ENCODE assay signal across 17 cellular contexts in genomic region chr4:43512253-43512652, GRCh38.
DNase-seq lines count a peak whose midpoint lies in the region; TF ChIP-seq lines count a peak whose summit lies in the region.
"Had no signal": no experiment of that assay in that cellular context is flagged by ENCODE, and none has a peak within 500 bp of the region (broad histone marks: within the 10 kb centered on the region; RNA-seq: fewer than 3 reads in every experiment).

No MANE protein-coding gene starts in this region.

- CTCF ChIA-PET in RWPE1 (lab: Yijun Ruan, JAX), result no interaction called here

- TF ChIP-seq CTCF in RWPE1 (conservative IDR thresholded peaks at IDR 0.05; ENCODE audit: low read depth), result no peak
- TF ChIP-seq CTCF in tibial artery (IDR thresholded peaks at IDR 0.05), result no peak
- no peak for TF ChIP-seq CTCF in testis (IDR thresholded peaks at IDR 0.05)

- H3K27ac ChIP-seq in RWPE1, result no peak overlapping the region
- no peak overlapping the region for H3K27ac ChIP-seq in epithelial cell of prostate
- H3K27ac ChIP-seq in tibial artery, result no peak overlapping the region
- H3K27ac ChIP-seq in testis, result no peak overlapping the region
- H3K27ac ChIP-seq: C4-2B had no signal

- H3K4me1 ChIP-seq in tibial artery, result no peaks in the 10 kb centered on the region
- no peaks in the 10 kb centered on the region for H3K4me1 ChIP-seq in testis

- intact Hi-C loops in tibial artery (cut with DNase I; ENCODE audit: low total_unique reads) (no loop called here), testis (cut with DNase I; ENCODE audit: low total_unique reads) (no loop called here)

- H3K9me3 ChIP-seq in tibial artery (no peaks in the 10 kb centered on the region), testis (no peaks in the 10 kb centered on the region)

- TF ChIP-seq POLR2A in testis (IDR thresholded peaks at IDR 0.05), result no peak

- POLR2A ChIA-PET in RWPE1 (lab: Yijun Ruan, JAX; ENCODE audit: low non-redundant PET), result no interaction called here

- H3K27me3 ChIP-seq in tibial artery, result no peaks in the 10 kb centered on the region
- H3K27me3 ChIP-seq in testis, result no peaks in the 10 kb centered on the region

- H3K4me3 ChIP-seq in tibial artery (no peak overlapping the region), testis (no peak overlapping the region)
- H3K4me3 ChIP-seq: GM12878 had no signal

- DNase-seq in DMS53 treated with DMSO at 0.1 percent for 48 hours (lab: John Stamatoyannopoulos, UW; ENCODE audit: unreplicated experiment), result peak; percentile 69
- DNase-seq in HT1080 (ENCODE audit: low read depth), result peak; percentile 2
- DNase-seq in RWPE1 (ENCODE audit: low spot score), result peak; percentile 58
- peak; percentile 43 for DNase-seq in epithelial cell of prostate (ENCODE audit: low read depth, low spot score)
- no peak for DNase-seq in tibial artery
- no peak for DNase-seq in testis
- no peak for DNase-seq in NCI-H526 (lab: John Stamatoyannopoulos, UW)
- DNase-seq: AML-193; CD4-positive, alpha-beta T cell; DMS153; DND-41; EL; GOT3; H7; HFFc6 had no signal

- no peaks in the 10 kb centered on the region for H3K36me3 ChIP-seq in tibial artery
- H3K36me3 ChIP-seq in testis (ENCODE audit: low read depth, missing control alignments), result no peaks in the 10 kb centered on the region

- 62 to 72% methylated on average over 1 of the region's 1 CpG for WGBS in testis, 2 donors

Comparison
In these comparisons a context has a peak if more than half of its experiments do, and no peak if none do; other contexts are left out.
1. DNase-seq: peak in DMS53 treated with DMSO at 0.1 percent for 48 hours (single experiment), HT1080 (single experiment), RWPE1 (single experiment) and epithelial cell of prostate (single experiment); none in tibial artery (0 of 2), testis (single experiment) and NCI-H526 (0 of 2).